Comparison of ENCODE assay signal across 9 cellular contexts in genomic region chr12:121789800-121790748, GRCh38. TPM values are rescaled to one million over a fixed set of nuclear protein-coding genes. Genes with fewer than 3 reads are reported as not detected.
A peak's percentile ranks its signal among the peaks of the same experiment; 100 is the strongest.
DNase-seq lines count a peak whose midpoint lies in the region; ATAC-seq and TF ChIP-seq lines count a peak whose summit lies in the region.
"Had no signal": no experiment of that assay in that cellular context is flagged by ENCODE, and none has a peak within 500 bp of the region (broad histone marks: within the 10 kb centered on the region; RNA-seq: fewer than 3 reads in every experiment).

No MANE protein-coding gene starts in this region.

- peak; percentile 44 for ATAC-seq in HG03159 (IDR thresholded peaks at IDR 0.05; ENCODE audit: unreplicated experiment)

- TF ChIP-seq EP300 in tibial nerve (IDR thresholded peaks at IDR 0.05) = peak in 1 of 2 donors; percentile 6

- in situ Hi-C loops in GM18951 (cut with MboI; ENCODE audit: low sequenced_read_pairs, unreplicated experiment) = loop anchor here (5.0 kb wide), 1 partner anchor 98 kb away; no protein-coding TSS in a partner anchor

- peaks cover under 1% of the 10 kb centered on the region for H3K36me3 Mint-ChIP-seq in nephron progenitor cell (ENCODE audit: low read depth)

- H3K4me1 ChIP-seq in breast epithelium (peaks cover 0 to 5% of the 10 kb centered on the region in 2 donors), tibial nerve (peaks cover 0 to 46% (median 23%) of the 10 kb centered on the region in 4 donors)

- intact Hi-C loops in breast epithelium (cut with DNase I; ENCODE audit: low total_unique reads) = loop anchor here (5.0 kb wide), 1 partner anchor 517 kb away; no protein-coding TSS in a partner anchor

- peaks cover 11% of the 10 kb centered on the region for H3K27me3 Mint-ChIP-seq in nephron progenitor cell (ENCODE audit: low read depth, poor library complexity)

- TF ChIP-seq POLR2A in GM18951 (IDR thresholded peaks at IDR 0.05; ENCODE audit: extremely low read depth, insufficient read depth, insufficient read length) (peak; percentile 57), breast epithelium (IDR thresholded peaks at IDR 0.05) (no peak), tibial nerve (IDR thresholded peaks at IDR 0.05) (peak in 1 of 2 donors; percentile 12)

- TF ChIP-seq CTCF in breast epithelium (IDR thresholded peaks at IDR 0.05) = no peak
- no peak for TF ChIP-seq CTCF in nephron progenitor cell (IDR thresholded peaks at IDR 0.05)
- no peak for TF ChIP-seq CTCF in tibial nerve (IDR thresholded peaks at IDR 0.05)

- H3K4me3 Mint-ChIP-seq in nephron progenitor cell = peak overlapping the region; percentile 41

- peak; percentile 94 for DNase-seq in UCSD-AML1 (lab: John Stamatoyannopoulos, UW; ENCODE audit: unreplicated experiment)
- no peak for DNase-seq in breast epithelium (ENCODE audit: low spot score in 2 of 2)
- DNase-seq in nephron progenitor cell = peak; percentile 70
- DNase-seq in tibial nerve (ENCODE audit: low spot score in 2 of 2) = peak in 1 of 2 donors; percentile 41
- DNase-seq in dedifferentiated amniotic fluid mesenchymal stem cell (ENCODE audit: extremely low spot score) = no peak
- no peak for DNase-seq in inferior parietal cortex (ENCODE audit: extremely low spot score)

- no peak overlapping the region for H3K4me3 ChIP-seq in breast epithelium
- H3K4me3 ChIP-seq in tibial nerve = peak overlapping the region in 2 of 4 donors; percentile 4 to 18
- H3K4me3 ChIP-seq: SK-N-MC had no signal

- H3K4me1 Mint-ChIP-seq in nephron progenitor cell = peaks cover 48% of the 10 kb centered on the region

- no peaks in the 10 kb centered on the region for H3K9me3 ChIP-seq in breast epithelium
- H3K9me3 ChIP-seq in tibial nerve = no peaks in the 10 kb centered on the region

- H3K36me3 ChIP-seq in breast epithelium = no peaks in the 10 kb centered on the region
- H3K36me3 ChIP-seq in tibial nerve = peaks cover 0 to 3% (median 0%) of the 10 kb centered on the region in 3 donors

- H3K9me3 Mint-ChIP-seq in nephron progenitor cell = no peaks in the 10 kb centered on the region

- no peak overlapping the region for H3K27ac Mint-ChIP-seq in nephron progenitor cell

- 53% methylated on average over 28 of the region's 28 CpGs for WGBS in tibial nerve, 2 donors

- peak overlapping the region; percentile 25 to 74 for H3K27ac ChIP-seq in breast epithelium
- H3K27ac ChIP-seq in tibial nerve = peak overlapping the region in 3 of 4 donors; percentile 13 to 88 (median 23)
- H3K27ac ChIP-seq: SK-N-MC had no signal

- H3K27me3 ChIP-seq in breast epithelium (no peaks in the 10 kb centered on the region), tibial nerve (no peaks in the 10 kb centered on the region)

RNA-seq across cellular contexts. Expression of gene RHOF, which starts 3.4 kb away (rescaled TPM):
- total RNA-seq in breast epithelium (10 to 100 TPM in 2 of 3 donors, 1 to 10 TPM in 1; 5.8 to 13.1 (median 12.0) TPM), tibial nerve (10 to 100 TPM; 14.1 to 24.3 (median 18.1) TPM)

RNA-seq across cellular contexts. Expression of gene SETD1B, which starts 13.7 kb away (rescaled TPM):
- total RNA-seq in breast epithelium = 1 to 10 TPM; 4.2 to 7.9 (median 6.1) TPM
- 10 to 100 TPM in 3 of 4 donors, 1 to 10 TPM in 1; 9.4 to 18.3 (median 12.2) TPM for total RNA-seq in tibial nerve

Comparison
In these comparisons a context has a peak if more than half of its experiments do, and no peak if none do; other contexts are left out.
1. DNase-seq: peak in UCSD-AML1 (single experiment) and nephron progenitor cell (single experiment); none in breast epithelium (0 of 2), dedifferentiated amniotic fluid mesenchymal stem cell (single experiment) and inferior parietal cortex (single experiment).